11 cellular contexts compared by ENCODE assay signal in the genomic region with DNA sequence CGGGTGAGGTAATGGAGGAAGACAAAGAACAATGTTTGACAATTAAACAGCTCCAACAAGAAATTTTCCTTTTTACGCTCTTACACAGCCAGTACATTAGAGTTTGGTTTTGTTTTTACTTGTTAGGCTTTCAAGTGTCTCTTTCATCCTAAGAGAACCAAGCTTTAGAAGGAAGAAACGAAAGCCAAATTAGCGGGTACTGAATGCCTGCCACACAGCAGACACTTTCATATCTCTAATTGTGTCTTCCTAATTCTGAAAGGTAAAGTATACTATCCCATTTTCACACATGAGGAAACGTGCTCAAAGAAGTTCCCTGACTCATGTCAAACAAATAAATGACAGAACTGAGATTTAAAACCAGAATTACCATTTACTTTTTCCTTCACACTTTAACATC.
DNase-seq lines count a peak whose midpoint lies in the region; ATAC-seq and TF ChIP-seq lines count a peak whose summit lies in the region.
"Had no signal": no experiment of that assay in that cellular context is flagged by ENCODE, and none has a peak within 500 bp of the region (broad histone marks: within the 10 kb centered on the region; RNA-seq: fewer than 3 reads in every experiment).

No MANE protein-coding gene starts in this region.

- H3K4me3 Mint-ChIP-seq in activated naive CD8-positive, alpha-beta T cell treated with anti-CD3 and anti-CD28 coated beads for 36 hours: peak overlapping the region; percentile 43

- TF ChIP-seq CTCF in suprapubic skin (IDR thresholded peaks at IDR 0.05) (no peak), right atrium auricular region (IDR thresholded peaks at IDR 0.05) (no peak)

- peaks cover 8% of the 10 kb centered on the region for H3K9me3 Mint-ChIP-seq in activated naive CD8-positive, alpha-beta T cell treated with anti-CD3 and anti-CD28 coated beads for 36 hours

- H3K4me3 ChIP-seq in suprapubic skin (no peak overlapping the region), right atrium auricular region (no peak overlapping the region)
- H3K4me3 ChIP-seq: colonic mucosa had no signal

- no peak for DNase-seq in activated naive CD8-positive, alpha-beta T cell treated with anti-CD3 and anti-CD28 coated beads for 36 hours
- no peak for DNase-seq in HuH-7 (ENCODE audit: low spot score)
- DNase-seq in NCI-H1105 treated with DMSO at 0.1 percent for 48 hours (lab: John Stamatoyannopoulos, UW): no peak
- DNase-seq in suprapubic skin (ENCODE audit: low spot score in 2 of 2): no peak
- DNase-seq in right atrium auricular region (ENCODE audit: low spot score): no peak
- DNase-seq: colonic mucosa, NCI-H524 had no signal

- WGBS in suprapubic skin: 79% methylated on average over 5 of the region's 5 CpGs

- no peak for TF ChIP-seq POLR2A in suprapubic skin (IDR thresholded peaks at IDR 0.05)

- peaks cover 33% of the 10 kb centered on the region for H3K4me1 Mint-ChIP-seq in activated naive CD8-positive, alpha-beta T cell treated with anti-CD3 and anti-CD28 coated beads for 36 hours

- H3K27me3 Mint-ChIP-seq in activated naive CD8-positive, alpha-beta T cell treated with anti-CD3 and anti-CD28 coated beads for 36 hours: no peaks in the 10 kb centered on the region

- H3K27ac ChIP-seq in suprapubic skin (no peak overlapping the region), right atrium auricular region (no peak overlapping the region)
- H3K27ac ChIP-seq: colonic mucosa, VCaP had no signal

- H3K27me3 ChIP-seq in suprapubic skin (no peaks in the 10 kb centered on the region), right atrium auricular region (no peaks in the 10 kb centered on the region)
- H3K27me3 ChIP-seq: colonic mucosa had no signal

- H3K27ac Mint-ChIP-seq in activated naive CD8-positive, alpha-beta T cell treated with anti-CD3 and anti-CD28 coated beads for 36 hours: peak overlapping the region; percentile 80

- no peaks in the 10 kb centered on the region for H3K9me3 ChIP-seq in suprapubic skin
- peaks cover 0 to 8% of the 10 kb centered on the region in 2 donors for H3K9me3 ChIP-seq in right atrium auricular region
- H3K9me3 ChIP-seq: colonic mucosa had no signal

- TF ChIP-seq EP300 in suprapubic skin (IDR thresholded peaks at IDR 0.05): no peak

- H3K36me3 ChIP-seq in suprapubic skin: no peaks in the 10 kb centered on the region
- H3K36me3 ChIP-seq in right atrium auricular region: no peaks in the 10 kb centered on the region
- H3K36me3 ChIP-seq: colonic mucosa had no signal

- H3K4me1 ChIP-seq in suprapubic skin: no peaks in the 10 kb centered on the region
- H3K4me1 ChIP-seq in right atrium auricular region: peaks cover 0 to 4% of the 10 kb centered on the region in 2 donors
- H3K4me1 ChIP-seq: colonic mucosa had no signal

- H3K36me3 Mint-ChIP-seq in activated naive CD8-positive, alpha-beta T cell treated with anti-CD3 and anti-CD28 coated beads for 36 hours: peaks cover 38% of the 10 kb centered on the region

- peak; percentile 84 for ATAC-seq in GM18499 (IDR thresholded peaks at IDR 0.05; ENCODE audit: insufficient read depth, unreplicated experiment)
- ATAC-seq in GM19452 (IDR thresholded peaks at IDR 0.05; ENCODE audit: unreplicated experiment): peak; percentile 86
- ATAC-seq in HG03066 (IDR thresholded peaks at IDR 0.05; ENCODE audit: low read depth, unreplicated experiment): peak; percentile 84
